10 cellular contexts compared by ENCODE assay signal in the genomic region with DNA sequence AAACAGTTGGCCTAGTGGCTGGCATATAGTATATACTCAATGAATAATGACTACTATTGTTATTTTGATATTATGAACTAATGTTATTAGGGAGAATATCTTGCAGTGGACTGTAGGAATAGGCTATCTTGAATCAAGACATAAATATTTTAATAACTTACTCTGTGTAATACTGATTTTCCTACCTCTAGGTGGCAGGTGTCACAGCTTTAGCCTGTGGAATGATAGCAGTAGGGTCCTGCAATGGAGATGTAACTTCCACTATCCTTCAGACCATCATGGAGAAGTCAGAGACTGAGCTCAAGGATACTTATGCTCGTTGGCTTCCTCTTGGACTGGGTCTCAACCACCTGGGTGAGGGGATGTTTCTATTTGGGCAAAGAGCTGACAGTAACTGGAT. TPM values are rescaled to one million over a fixed set of nuclear protein-coding genes. Genes with fewer than 3 reads are reported as not detected.
DNase-seq lines count a peak whose midpoint lies in the region; ATAC-seq and TF ChIP-seq lines count a peak whose summit lies in the region.
"Had no signal": no experiment of that assay in that cellular context is flagged by ENCODE, and none has a peak within 500 bp of the region (broad histone marks: within the 10 kb centered on the region; RNA-seq: fewer than 3 reads in every experiment).

No MANE protein-coding gene starts in this region.

- DNase-seq in MCF 10A (ENCODE audit: unreplicated experiment) (peak; percentile 39), breast epithelium (ENCODE audit: low spot score in 2 of 2) (no peak), Panc1 (ENCODE audit: low read depth, low spot score) (no peak), esophagus muscularis mucosa (ENCODE audit: extremely low spot score) (no peak), testis (no peak), T1000 (lab: John Stamatoyannopoulos, UW) (no peak), activated T-cell treated with anti-CD3 and anti-CD28 coated beads for 4 hours (no peak)

- no peaks in the 10 kb centered on the region for H3K4me1 Mint-ChIP-seq in MCF 10A (ENCODE audit: insufficient read depth, unreplicated experiment)

- TF ChIP-seq EP300 in esophagus muscularis mucosa (IDR thresholded peaks at IDR 0.05): no peak

- H3K4me3 Mint-ChIP-seq in MCF 10A (ENCODE audit: unreplicated experiment): no peak overlapping the region

- peaks cover 89% of the 10 kb centered on the region for H3K36me3 Mint-ChIP-seq in MCF 10A (ENCODE audit: insufficient read depth, unreplicated experiment)

- no peak overlapping the region for H3K4me3 ChIP-seq in breast epithelium
- no peak overlapping the region for H3K4me3 ChIP-seq in Panc1 (ENCODE audit: low read depth in 2 of 2, low read length in 2 of 2)
- no peak overlapping the region for H3K4me3 ChIP-seq in esophagus muscularis mucosa
- H3K4me3 ChIP-seq in testis: no peak overlapping the region

- ATAC-seq in Panc1 (peak; percentile 71), HG03442 (IDR thresholded peaks at IDR 0.05; ENCODE audit: unreplicated experiment) (no peak)

- TF ChIP-seq POLR2A in breast epithelium (IDR thresholded peaks at IDR 0.05) (no peak), esophagus muscularis mucosa (IDR thresholded peaks at IDR 0.05; ENCODE audit: low read depth) (no peak), testis (IDR thresholded peaks at IDR 0.05) (no peak)

- H3K9me3 Mint-ChIP-seq in MCF 10A (ENCODE audit: unreplicated experiment): no peaks in the 10 kb centered on the region

- no peaks in the 10 kb centered on the region for H3K9me3 ChIP-seq in breast epithelium
- no peaks in the 10 kb centered on the region for H3K9me3 ChIP-seq in Panc1 (ENCODE audit: control insufficient read depth, insufficient read depth, low read depth, low read length)
- no peaks in the 10 kb centered on the region for H3K9me3 ChIP-seq in esophagus muscularis mucosa
- H3K9me3 ChIP-seq in testis: no peaks in the 10 kb centered on the region

- CTCF ChIA-PET in MCF 10A (lab: Yijun Ruan, JAX) (interaction anchor here (0.7 to 1.1 kb wide), 4 partner anchors 10 to 34 kb away, joined by 3 to 7 read pairs (median 3); no protein-coding TSS in a partner anchor), Panc1 (lab: Charles Lee) (no interaction called here)

- 67% methylated on average over 1 of the region's 1 CpG for WGBS in esophagus muscularis mucosa
- WGBS in testis, 2 donors: 47 to 63% methylated on average over 1 of the region's 1 CpG

- H3K27ac ChIP-seq in breast epithelium: no peak overlapping the region
- H3K27ac ChIP-seq in Panc1 (ENCODE audit: low read length): no peak overlapping the region
- no peak overlapping the region for H3K27ac ChIP-seq in esophagus muscularis mucosa (replicated peaks in 1 of 4)
- H3K27ac ChIP-seq in testis: no peak overlapping the region

- H3K27me3 ChIP-seq in breast epithelium: no peaks in the 10 kb centered on the region
- no peaks in the 10 kb centered on the region for H3K27me3 ChIP-seq in Panc1 (ENCODE audit: control insufficient read depth, insufficient read depth, low read length)
- H3K27me3 ChIP-seq in esophagus muscularis mucosa: no peaks in the 10 kb centered on the region
- H3K27me3 ChIP-seq in testis: no peaks in the 10 kb centered on the region

- intact Hi-C loops in MCF 10A (cut with micrococcal nuclease) (no loop called here), breast epithelium (cut with DNase I; ENCODE audit: low total_unique reads) (no loop called here), Panc1 (cut with micrococcal nuclease; ENCODE audit: unreplicated experiment) (no loop called here), esophagus muscularis mucosa (cut with DNase I) (no loop called here), testis (cut with DNase I; ENCODE audit: low total_unique reads) (no loop called here)

- in situ Hi-C loops in Panc1 (cut with HindIII; ENCODE audit: low pct_unique_long_range_greater_than_20kb, low sequenced_read_pairs): no loop called here

- H3K27ac Mint-ChIP-seq in MCF 10A (ENCODE audit: low read depth, unreplicated experiment): no peak overlapping the region

- POLR2A ChIA-PET in MCF 10A (lab: Yijun Ruan, JAX) (no interaction called here), Panc1 (lab: Charles Lee) (no interaction called here)

- H3K36me3 ChIP-seq in breast epithelium (no peaks in the 10 kb centered on the region), Panc1 (ENCODE audit: control insufficient read depth, insufficient read depth, low read length) (peaks cover 55% of the 10 kb centered on the region), esophagus muscularis mucosa (peaks cover 70 to 93% (median 91%) of the 10 kb centered on the region in 4 donors), testis (ENCODE audit: low read depth, missing control alignments) (no peaks in the 10 kb centered on the region)

- H3K4me1 ChIP-seq in breast epithelium (no peaks in the 10 kb centered on the region), Panc1 (ENCODE audit: control insufficient read depth, insufficient read depth, low read length) (peaks cover 2% of the 10 kb centered on the region; the same call in 1 of the 2 replicates), esophagus muscularis mucosa (peaks cover 4 to 19% (median 5%) of the 10 kb centered on the region in 4 donors), testis (peaks cover 7% of the 10 kb centered on the region)

- BruUV-seq in MCF 10A (replicated peaks; lab: Mats Ljungman, UMichigan): no TSS peak
- no TSS peak for BruUV-seq in Panc1 (replicated peaks; lab: Mats Ljungman, UMichigan)

- peak; percentile 26 for TF ChIP-seq CTCF in MCF 10A (IDR thresholded peaks at IDR 0.05; ENCODE audit: unreplicated experiment)
- peak in 1 of 3 donors; percentile 19 for TF ChIP-seq CTCF in breast epithelium (IDR thresholded peaks at IDR 0.05)
- peak; percentile 74 for TF ChIP-seq CTCF in Panc1 (IDR thresholded peaks at IDR 0.05)
- peak in 2 of 3 experiments; percentile 11 to 29 for TF ChIP-seq CTCF in esophagus muscularis mucosa (IDR thresholded peaks at IDR 0.05)
- TF ChIP-seq CTCF in testis (IDR thresholded peaks at IDR 0.05): peak; percentile 16 to 39 (median 30)

- no peaks in the 10 kb centered on the region for H3K27me3 Mint-ChIP-seq in MCF 10A (ENCODE audit: insufficient read depth, unreplicated experiment)

RNA-seq across cellular contexts. Expression of a gene that starts 6.5 kb away (rescaled TPM):
- total RNA-seq in MCF 10A (2022): 275 and 284 TPM in 2 replicates
- 100 to 1,000 TPM; 201 to 275 (median 214) TPM for total RNA-seq in breast epithelium
- total RNA-seq in Panc1 (2021; ENCODE audit: unreplicated experiment): 536 TPM
- polyA plus RNA-seq in Panc1 (2012; ENCODE audit: insufficient read length): 669 TPM
- total RNA-seq in esophagus muscularis mucosa: 100 to 1,000 TPM; 252 to 356 (median 274) TPM
- 100 to 1,000 TPM; 289 to 339 TPM for total RNA-seq in testis
- polyA plus RNA-seq in testis (ENCODE audit: insufficient read depth, low read depth, low replicate concordance): 379 TPM

RNA-seq across cellular contexts. Expression of a gene that starts 8.8 kb away (rescaled TPM):
- total RNA-seq in MCF 10A (2022): 522 and 536 TPM in 2 replicates
- total RNA-seq in breast epithelium: 100 to 1,000 TPM; 168 to 202 (median 196) TPM
- total RNA-seq in Panc1 (2021; ENCODE audit: unreplicated experiment): 798 TPM
- polyA plus RNA-seq in Panc1 (2012; ENCODE audit: insufficient read length): 816 TPM
- 100 to 1,000 TPM; 291 to 418 (median 360) TPM for total RNA-seq in esophagus muscularis mucosa
- total RNA-seq in testis: 100 to 1,000 TPM; 295 TPM
- polyA plus RNA-seq in testis (ENCODE audit: insufficient read depth, low read depth, low replicate concordance): 255 TPM

RNA-seq across cellular contexts. Expression of a gene that starts 29.8 kb away (rescaled TPM):
- total RNA-seq in MCF 10A (2022): not detected in 2 replicates
- total RNA-seq in breast epithelium: not detected
- not detected for total RNA-seq in Panc1 (2021; ENCODE audit: unreplicated experiment)
- polyA plus RNA-seq in Panc1 (2012; ENCODE audit: insufficient read length): not detected
- under 1 TPM; 0.42 to 0.69 (median 0.56) TPM for total RNA-seq in esophagus muscularis mucosa
- 1 to 10 TPM; 1.4 TPM for total RNA-seq in testis
- polyA plus RNA-seq in testis (ENCODE audit: insufficient read depth, low read depth, low replicate concordance): 1.1 TPM
- total RNA-seq: NCI-H460, renal cortical epithelial cell had no signal

RNA-seq across cellular contexts. Expression of a gene that starts 31.8 kb away (rescaled TPM):
- total RNA-seq in MCF 10A (2022): 11.1 and 12.9 TPM in 2 replicates
- 10 to 100 TPM; 18.7 to 32.4 (median 26.5) TPM for total RNA-seq in breast epithelium
- total RNA-seq in Panc1 (2021; ENCODE audit: unreplicated experiment): 30.1 TPM
- 31.9 TPM for polyA plus RNA-seq in Panc1 (2012; ENCODE audit: insufficient read length)
- 10 to 100 TPM; 40.3 to 71.0 (median 59.9) TPM for total RNA-seq in esophagus muscularis mucosa
- total RNA-seq in testis: 10 to 100 TPM; 75.9 to 77.2 TPM
- 28.1 TPM for polyA plus RNA-seq in testis (ENCODE audit: insufficient read depth, low read depth, low replicate concordance)

RNA-seq across cellular contexts. Expression of a gene that starts 44.2 kb away (rescaled TPM):
- total RNA-seq in MCF 10A (2022) (6.1 TPM in 2 replicates), breast epithelium (not detected), Panc1 (2021; ENCODE audit: unreplicated experiment) (5.7 TPM), esophagus muscularis mucosa (not detected), testis (under 1 TPM in 1 of 2 donors, not detected in 1; 0.24 TPM)
- 4.3 TPM for polyA plus RNA-seq in Panc1 (2012; ENCODE audit: insufficient read length)
- 0.40 TPM for polyA plus RNA-seq in testis (ENCODE audit: insufficient read depth, low read depth, low replicate concordance)
- total RNA-seq: NCI-H460 had no signal
